9 cellular contexts compared by ENCODE assay signal in genomic region chr5:138974227-138975063, GRCh38.
DNase-seq lines count a peak whose midpoint lies in the region; ATAC-seq and TF ChIP-seq lines count a peak whose summit lies in the region.
"Had no signal": no experiment of that assay in that cellular context is flagged by ENCODE, and none has a peak within 500 bp of the region (broad histone marks: within the 10 kb centered on the region; RNA-seq: fewer than 3 reads in every experiment).

No MANE protein-coding gene starts in this region.

- 10 to 14% methylated on average over 6 to 8 of the region's 8 CpGs for WGBS in gastroesophageal sphincter (ENCODE audit: low coverage in 1 of 2), 2 donors

- DNase-seq in AG08395 (ENCODE audit: low spot score) (peak; percentile 48), RPMI7951 (ENCODE audit: low read depth) (peak; percentile 47), occipital lobe (lab: John Stamatoyannopoulos, UW) (peak; percentile 55), HuH-7.5 (ENCODE audit: low spot score) (no peak), OCI-M2 (lab: John Stamatoyannopoulos, UW; ENCODE audit: unreplicated experiment) (no peak), HUDEP-2 (lab: John Stamatoyannopoulos, UW; ENCODE audit: unreplicated experiment in 76 of 76) (no peak)
- DNase-seq in activated naive CD8-positive, alpha-beta T cell treated with anti-CD3 and anti-CD28 coated beads for 36 hours, result no peak
- DNase-seq: stimulated activated CD4-positive, alpha-beta T cell treated with anti-CD3 and anti-CD28 coated beads, Interleukin-4, amount 100 ng/mL, for 1 hour had no signal

- no peaks in the 10 kb centered on the region for H3K9me3 ChIP-seq in gastroesophageal sphincter

- ATAC-seq in gastroesophageal sphincter, result peak; percentile 52

- no peak overlapping the region for H3K27ac Mint-ChIP-seq in activated naive CD8-positive, alpha-beta T cell treated with anti-CD3 and anti-CD28 coated beads for 36 hours

- H3K9me3 Mint-ChIP-seq in activated naive CD8-positive, alpha-beta T cell treated with anti-CD3 and anti-CD28 coated beads for 36 hours, result no peaks in the 10 kb centered on the region

- peak overlapping the region; percentile 48 to 78 (median 68) for H3K27ac ChIP-seq in gastroesophageal sphincter

- TF ChIP-seq EP300 in gastroesophageal sphincter (IDR thresholded peaks at IDR 0.05), result no peak

- H3K4me1 Mint-ChIP-seq in activated naive CD8-positive, alpha-beta T cell treated with anti-CD3 and anti-CD28 coated beads for 36 hours, result peaks cover 7% of the 10 kb centered on the region

- no peaks in the 10 kb centered on the region for H3K36me3 ChIP-seq in gastroesophageal sphincter

- H3K27me3 Mint-ChIP-seq in activated naive CD8-positive, alpha-beta T cell treated with anti-CD3 and anti-CD28 coated beads for 36 hours, result no peaks in the 10 kb centered on the region

- no peaks in the 10 kb centered on the region for H3K36me3 Mint-ChIP-seq in activated naive CD8-positive, alpha-beta T cell treated with anti-CD3 and anti-CD28 coated beads for 36 hours

- TF ChIP-seq CTCF in gastroesophageal sphincter (IDR thresholded peaks at IDR 0.05), result no peak

- H3K4me1 ChIP-seq in gastroesophageal sphincter, result peaks cover 0 to 36% (median 24%) of the 10 kb centered on the region in 3 donors

- H3K4me3 ChIP-seq in gastroesophageal sphincter, result no peak overlapping the region

- no peak overlapping the region for H3K4me3 Mint-ChIP-seq in activated naive CD8-positive, alpha-beta T cell treated with anti-CD3 and anti-CD28 coated beads for 36 hours

- no peaks in the 10 kb centered on the region for H3K27me3 ChIP-seq in gastroesophageal sphincter

- no peak for TF ChIP-seq POLR2A in gastroesophageal sphincter (IDR thresholded peaks at IDR 0.05)

Comparison
In these comparisons a context has a peak if more than half of its experiments do, and no peak if none do; other contexts are left out.
1. DNase-seq: peak in AG08395 (single experiment), RPMI7951 (single experiment) and occipital lobe (single experiment); none in activated naive CD8-positive, alpha-beta T cell treated with anti-CD3 and anti-CD28 coated beads for 36 hours (single experiment), HuH-7.5 (single experiment), OCI-M2 (single experiment) and HUDEP-2 (0 of 76).